Comparison of ENCODE assay signal across 7 cellular contexts in the genomic region with DNA sequence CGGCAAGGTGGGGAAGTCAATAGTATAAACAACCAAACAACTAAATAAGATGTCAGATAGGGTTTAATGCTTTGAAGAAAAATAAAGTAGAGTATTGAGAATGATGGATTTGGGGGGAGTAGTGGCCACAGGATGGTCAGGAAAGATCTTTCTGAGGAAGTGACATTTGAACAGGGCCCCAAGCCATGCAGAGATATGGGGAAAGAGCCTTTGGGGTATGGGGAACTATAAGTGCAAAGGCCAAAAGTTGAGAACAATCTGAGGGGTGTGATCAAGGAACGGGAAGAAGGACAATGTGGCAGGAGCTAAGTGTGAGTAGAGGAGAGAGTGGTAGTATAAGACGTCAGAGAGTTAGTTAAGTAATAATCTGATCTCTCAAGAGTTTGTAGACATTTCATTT. TPM values are rescaled to one million over a fixed set of nuclear protein-coding genes. Genes with fewer than 3 reads are reported as not detected.
DNase-seq lines count a peak whose midpoint lies in the region; ATAC-seq and TF ChIP-seq lines count a peak whose summit lies in the region.

No MANE protein-coding gene starts in this region.

- no peak overlapping the region for H4K8ac ChIP-seq in trophoblast cell (ENCODE audit: low read depth, low read length)

- H3K79me1 ChIP-seq in trophoblast cell (ENCODE audit: low read length) = peaks cover 10% of the 10 kb centered on the region

- H3F3A ChIP-seq in GM23338 (replicated peaks; ENCODE audit: low read depth) = no peaks in the 10 kb centered on the region

- intact Hi-C loops in OCI-LY7 (cut with micrococcal nuclease; ENCODE audit: unreplicated experiment) = loop anchor here (2.0 to 10.0 kb wide), 2 partner anchors 69 to 483 kb away; partner anchors contain the start of genes CCDC91, KLHL42 and MANSC4

- H3K27ac Mint-ChIP-seq in GM23338 = no peak overlapping the region

- H3K36me3 Mint-ChIP-seq in GM23338 (ENCODE audit: low read depth) = peaks cover 21% of the 10 kb centered on the region

- no peaks in the 10 kb centered on the region for H3K9me3 Mint-ChIP-seq in GM23338

- no peak overlapping the region for H3K27ac ChIP-seq in GM23338 (ENCODE audit: low read depth)
- H3K27ac ChIP-seq in OCI-LY7 (ENCODE audit: low read depth, low read length, poor library complexity, severe bottlenecking) = no peak overlapping the region
- H3K27ac ChIP-seq in duodenal mucosa (ENCODE audit: low read depth, low read length) = no peak overlapping the region
- no peak overlapping the region for H3K27ac ChIP-seq in trophoblast cell (ENCODE audit: low read depth, low read length)

- no TSS peak for BruUV-seq in OCI-LY7 (replicated peaks; lab: Mats Ljungman, UMichigan)

- no peak overlapping the region for H4K12ac ChIP-seq in trophoblast cell (ENCODE audit: low read depth, low read length)

- peaks cover 6% of the 10 kb centered on the region for H3K27me3 Mint-ChIP-seq in GM23338 (ENCODE audit: insufficient read depth, low read depth, poor library complexity)

- H3K27me3 ChIP-seq in GM23338 (ENCODE audit: insufficient read depth) (no peaks in the 10 kb centered on the region), duodenal mucosa (ENCODE audit: control insufficient read depth in 1 of 2, insufficient read depth in 2 of 2, low read length in 2 of 2) (no peaks in the 10 kb centered on the region), trophoblast cell (ENCODE audit: insufficient read depth, low read length) (no peaks in the 10 kb centered on the region)

- H3K79me2 ChIP-seq in GM23338 (replicated peaks; ENCODE audit: insufficient read depth) (peaks cover 51% of the 10 kb centered on the region), OCI-LY7 (ENCODE audit: insufficient read depth, low read depth, low read length) (peaks cover 41% of the 10 kb centered on the region), trophoblast cell (ENCODE audit: control insufficient read depth, insufficient read depth, low read length, poor library complexity) (peaks cover 13% of the 10 kb centered on the region)

- no peak overlapping the region for H2AK5ac ChIP-seq in trophoblast cell (ENCODE audit: low read length)

- no peak overlapping the region for H3K14ac ChIP-seq in trophoblast cell (ENCODE audit: low read length)

- DNase-seq in GM23338 (ENCODE audit: low spot score) = no peak
- no peak for DNase-seq in OCI-LY7 (ENCODE audit: low spot score)
- DNase-seq in trophoblast cell = no peak
- no peak for DNase-seq in NCI-H446 (lab: John Stamatoyannopoulos, UW)
- no peak for DNase-seq in SHP77 treated with DMSO at 0.1 percent for 48 hours (lab: John Stamatoyannopoulos, UW)

- H3K36me3 ChIP-seq in GM23338 (ENCODE audit: insufficient read depth) (peaks cover 11% of the 10 kb centered on the region; the same call in 1 of the 2 replicates), OCI-LY7 (ENCODE audit: insufficient read depth, low read length) (peaks cover 43% of the 10 kb centered on the region), duodenal mucosa (ENCODE audit: control insufficient read depth in 1 of 2, insufficient read depth in 2 of 2, low read length in 2 of 2) (peaks cover 0 to 19% of the 10 kb centered on the region in 2 donors), trophoblast cell (ENCODE audit: control insufficient read depth in 1 of 2, insufficient read depth in 2 of 2, low read length in 2 of 2) (peaks cover 7 to 11% of the 10 kb centered on the region in 2 experiments)

- POLR2A ChIA-PET in OCI-LY7 (lab: Charles Lee) = no interaction called here

- H3K9me3 ChIP-seq in OCI-LY7 (ENCODE audit: low read length) (no peaks in the 10 kb centered on the region), duodenal mucosa (ENCODE audit: control insufficient read depth in 1 of 2, low read length in 2 of 2) (no peaks in the 10 kb centered on the region), trophoblast cell (ENCODE audit: insufficient read depth, low read depth, low read length) (no peaks in the 10 kb centered on the region)

- peaks cover 13% of the 10 kb centered on the region for H3K4me1 Mint-ChIP-seq in GM23338

- CTCF ChIA-PET in OCI-LY7 (lab: Charles Lee; ENCODE audit: unreplicated experiment) = no interaction called here

- no peak overlapping the region for H4K91ac ChIP-seq in trophoblast cell (ENCODE audit: low read depth, low read length)

- no peak overlapping the region for H3K18ac ChIP-seq in trophoblast cell (ENCODE audit: low read length)

- no peak overlapping the region for H3K23ac ChIP-seq in trophoblast cell (ENCODE audit: low read length)

- H3K4ac ChIP-seq in trophoblast cell (ENCODE audit: low read depth, low read length) = peak overlapping the region; percentile 40

- peaks cover 11% of the 10 kb centered on the region for H3K4me1 ChIP-seq in GM23338 (ENCODE audit: insufficient read depth)
- H3K4me1 ChIP-seq in OCI-LY7 (ENCODE audit: insufficient read depth, low read length, poor library complexity, severe bottlenecking) = peaks cover 15% of the 10 kb centered on the region
- H3K4me1 ChIP-seq in duodenal mucosa (ENCODE audit: control insufficient read depth in 1 of 2, insufficient read depth in 2 of 2, low read length in 2 of 2) = peaks cover 10 to 11% of the 10 kb centered on the region in 2 donors
- H3K4me1 ChIP-seq in trophoblast cell (ENCODE audit: control insufficient read depth in 1 of 2, insufficient read depth in 2 of 2, low read length in 2 of 2) = no peaks in the 10 kb centered on the region

- H3K9ac ChIP-seq in duodenal mucosa (ENCODE audit: low read depth in 1 of 2, low read length in 2 of 2) (no peak overlapping the region), trophoblast cell (ENCODE audit: low read length) (no peak overlapping the region)

- no peaks in the 10 kb centered on the region for H3K9me2 ChIP-seq in GM23338 (ENCODE audit: insufficient read depth)
- no peaks in the 10 kb centered on the region for H3K9me2 ChIP-seq in OCI-LY7 (ENCODE audit: insufficient read depth, low read length)

- H2BK120ac ChIP-seq in trophoblast cell (ENCODE audit: insufficient read depth, low read length, poor library complexity) = no peak overlapping the region

- H3K4me2 ChIP-seq in GM23338 (peak overlapping the region; percentile 92), OCI-LY7 (ENCODE audit: low read length) (peak overlapping the region; percentile 83), trophoblast cell (ENCODE audit: low read length) (no peak overlapping the region)

- H2AFZ ChIP-seq in GM23338 (no peak overlapping the region), OCI-LY7 (ENCODE audit: low read length) (no peak overlapping the region), trophoblast cell (ENCODE audit: insufficient read depth, low read length, poor library complexity) (no peak overlapping the region)

- H3K4me3 ChIP-seq in GM23338 (peak overlapping the region; percentile 82), OCI-LY7 (ENCODE audit: low read depth, low read length, poor library complexity, severe bottlenecking) (peak overlapping the region; percentile 86), duodenal mucosa (ENCODE audit: low read depth in 1 of 2, low read length in 2 of 2) (peak overlapping the region; percentile 89 to 100), trophoblast cell (ENCODE audit: low read depth, low read length) (no peak overlapping the region)

- no peak overlapping the region for H2BK5ac ChIP-seq in trophoblast cell (ENCODE audit: low read depth, low read length, poor library complexity)

- WGBS in trophoblast cell (ENCODE audit: extremely low coverage, insufficient coverage, insufficient read length) = no CpG with 5 or more reads among the region's 3 CpGs

- TF ChIP-seq CTCF in GM23338 (conservative IDR thresholded peaks at IDR 0.05; ENCODE audit: low read depth in 2 of 2) (no peak), OCI-LY7 (conservative IDR thresholded peaks at IDR 0.05; ENCODE audit: low read length) (no peak)

- peak overlapping the region; percentile 89 for H3K4me3 Mint-ChIP-seq in GM23338

- no peaks in the 10 kb centered on the region; the same call in none of the 2 replicates for H4K20me1 ChIP-seq in GM23338 (replicated peaks; ENCODE audit: insufficient read depth)
- H4K20me1 ChIP-seq in OCI-LY7 (ENCODE audit: insufficient read depth, low read length) = peaks cover 3% of the 10 kb centered on the region; the same call in 1 of the 2 replicates

- no peak for ATAC-seq in GM23338
- no peak for ATAC-seq in HG02973 (IDR thresholded peaks at IDR 0.05; ENCODE audit: unreplicated experiment)

- H2BK12ac ChIP-seq in trophoblast cell (ENCODE audit: low read length) = no peak overlapping the region

TF ChIP-seq in GM23338, 12 proteins besides CTCF, POLR2A, EP300 and RAD21 (continues in another document):
- TF ChIP-seq CREB1 (CRISPR knock-in tag; IDR thresholded peaks at IDR 0.05; ENCODE audit: low read depth) = no peak

RNA-seq across cellular contexts. Expression of gene MRPS35, which starts 1.3 kb away (rescaled TPM):
- 58.7 and 71.8 TPM in 2 replicates for total RNA-seq in GM23338 (2014; rRNA removed; shearing (Covaris generic))
- 47.9 and 58.1 TPM in 2 replicates for polyA plus RNA-seq in GM23338 (2016; fragmentation: Nextera tagmentation; extraction: Ambion mirVana)
- 32.6 and 33.9 TPM in 2 replicates for total RNA-seq in OCI-LY7 (2014; rRNA removed; shearing (Covaris generic))
- total RNA-seq in OCI-LY7 (2022) = 44.2 and 45.5 TPM in 2 replicates
- 32.4 and 34.5 TPM in 2 replicates for polyA plus RNA-seq in trophoblast cell (2013)

RNA-seq across cellular contexts. Expression of gene REP15, which starts 15.7 kb away (rescaled TPM):
- 0.38 and 0.66 TPM in 2 replicates for total RNA-seq in GM23338 (2014; rRNA removed; shearing (Covaris generic))
- polyA plus RNA-seq in GM23338 (2016; fragmentation: Nextera tagmentation; extraction: Ambion mirVana) = 0.89 and 1.0 TPM in 2 replicates
- total RNA-seq in OCI-LY7 (2014; rRNA removed; shearing (Covaris generic)) = 0.62 TPM in 1 of 2 replicates, not detected in the other
- not detected in 2 replicates for total RNA-seq in OCI-LY7 (2022)
- 1.7 and 2.1 TPM in 2 replicates for polyA plus RNA-seq in trophoblast cell (2013)
